In genomic region chr1:151523331-151523730, GRCh38 we compare ENCODE assay signal across 25 cellular contexts. TPM values are rescaled to one million over a fixed set of nuclear protein-coding genes. Genes with fewer than 3 reads are reported as not detected.
A peak's percentile ranks its signal among the peaks of the same experiment; 100 is the strongest.
DNase-seq lines count a peak whose midpoint lies in the region; ATAC-seq, FAIRE-seq and TF ChIP-seq lines count a peak whose summit lies in the region.
"Had no signal": no experiment of that assay in that cellular context is flagged by ENCODE, and none has a peak within 500 bp of the region (broad histone marks: within the 10 kb centered on the region; RNA-seq: fewer than 3 reads in every experiment).

No MANE protein-coding gene starts in this region.

- no TSS peak for BruUV-seq in K562 (replicated peaks; lab: Mats Ljungman, UMichigan)

- H2BK120ac ChIP-seq in H9 (ENCODE audit: low read depth, low read length, poor library complexity, severe bottlenecking) = no peak overlapping the region

- H3K27ac Mint-ChIP-seq in H9 (peak overlapping the region; percentile 52 to 85 (median 55); a peak in 3 of 7 replicates), neural progenitor cell (peak overlapping the region; percentile 57), T-helper 17 cell (no peak overlapping the region)
- H3K27ac Mint-ChIP-seq: CD14-positive monocyte; CD4-positive, alpha-beta T cell had no signal

- no peak for TF ChIP-seq POLR2A in K562 (conservative IDR thresholded peaks at IDR 0.05)

- no peak overlapping the region for H4K91ac ChIP-seq in H9 (ENCODE audit: insufficient read length, low read depth, low read length)

- H3K36me3 Mint-ChIP-seq in H9 (ENCODE audit: insufficient read depth in 1 of 3, low read depth in 3 of 3) (peaks cover 27 to 70% (median 66%) of the 10 kb centered on the region in 3 experiments), neural progenitor cell (peaks cover 9% of the 10 kb centered on the region), T-helper 17 cell (ENCODE audit: low read depth) (peaks cover 2% of the 10 kb centered on the region)
- H3K36me3 Mint-ChIP-seq: CD14-positive monocyte; CD8-positive, alpha-beta memory T cell had no signal

- no peak overlapping the region for H2BK15ac ChIP-seq in H9 (ENCODE audit: low read depth, low read length)

- WGBS in H9 (ENCODE audit: extremely low coverage, insufficient read length, low lambda C conversion rate) = no CpG with 5 or more reads among the region's 5 CpGs
- WGBS in K562 (ENCODE audit: insufficient coverage, low coverage, missing lambda C conversion rate) = 19% methylated on average over 4 of the region's 5 CpGs

- no peak for TF ChIP-seq CTCF in H9 (conservative IDR thresholded peaks at IDR 0.05)
- TF ChIP-seq CTCF in K562 (IDR thresholded peaks at IDR 0.05 in 2 of 3, conservative IDR thresholded peaks at IDR 0.05 in 1 of 3; ENCODE audit: insufficient read depth in 2 of 3, low read depth in 1 of 3, low read length in 3 of 3) = no peak; a peak in 1 of 6 replicates
- no peak for TF ChIP-seq CTCF in neural progenitor cell (IDR thresholded peaks at IDR 0.05)

- H4K8ac ChIP-seq in H9 (replicated peaks; ENCODE audit: insufficient read length, low read depth, low read length) = no peak overlapping the region

- H2BK12ac ChIP-seq in H9 (ENCODE audit: insufficient read length, low read depth, low read length) = no peak overlapping the region

- H3K18ac ChIP-seq in H9 (ENCODE audit: insufficient read length, low read depth, low read length) = no peak overlapping the region

- no peaks in the 10 kb centered on the region for H3K9me3 Mint-ChIP-seq in H9
- H3K9me3 Mint-ChIP-seq in neural progenitor cell = no peaks in the 10 kb centered on the region
- H3K9me3 Mint-ChIP-seq: CD14-positive monocyte; CD4-positive, alpha-beta T cell; CD8-positive, alpha-beta memory T cell had no signal

- no peak overlapping the region for H3K9ac ChIP-seq in H9 (ENCODE audit: extremely low read depth, insufficient read length, low read length)
- H3K9ac ChIP-seq in K562 (ENCODE audit: insufficient read depth in 1 of 2, low read depth in 2 of 2, low read length in 2 of 2) = no peak overlapping the region
- H3K9ac ChIP-seq in neural progenitor cell = no peak overlapping the region
- H3K9ac ChIP-seq: BLaER1 treated with 17β-estradiol and CSF1 and Interleukin-3, amounts not matched to agents 10 nM and 100 nM had no signal

- intact Hi-C loops in K562 (cut with micrococcal nuclease) = loop anchor here (5.0 kb wide), 1 partner anchor 81 kb away; no protein-coding TSS in a partner anchor

- POLR2A ChIA-PET in K562 (lab: Yijun Ruan, JAX) (interaction anchor here (0.6 to 1.2 kb wide), 4 partner anchors 12 to 149 kb away, joined by 3 to 4 read pairs (median 3); no protein-coding TSS in a partner anchor), HEK293T (lab: Yijun Ruan, JAX) (interaction anchor here (0.7 to 1.1 kb wide), 2 partner anchors 18 to 36 kb away, joined by 3 to 4 read pairs; no protein-coding TSS in a partner anchor)

- TF ChIP-seq EP300 in K562 (IDR thresholded peaks at IDR 0.05; ENCODE audit: low read length) = no peak

- H2BK20ac ChIP-seq in H9 (ENCODE audit: low read depth, low read length, poor library complexity, severe bottlenecking) = no peak overlapping the region

- H3K27me3 Mint-ChIP-seq in H9 (ENCODE audit: low read depth) (no peaks in the 10 kb centered on the region), neural progenitor cell (ENCODE audit: insufficient read depth, low read depth) (peaks cover 13% of the 10 kb centered on the region), T-helper 17 cell (no peaks in the 10 kb centered on the region)
- H3K27me3 Mint-ChIP-seq: CD4-positive, alpha-beta T cell had no signal

- H3K4me3 Mint-ChIP-seq in H9 (no peak overlapping the region), neural progenitor cell (no peak overlapping the region), T-helper 17 cell (no peak overlapping the region)
- H3K4me3 Mint-ChIP-seq: CD14-positive monocyte; CD4-positive, alpha-beta T cell; CD8-positive, alpha-beta memory T cell had no signal

- H3K4me2 ChIP-seq in H9 (ENCODE audit: insufficient read depth, insufficient read length, low read length) (no peak overlapping the region), K562 (ENCODE audit: insufficient read depth, low read length) (no peak overlapping the region), neural progenitor cell (no peak overlapping the region)
- H3K4me2 ChIP-seq: A549 had no signal

- CTCF ChIA-PET in K562 (lab: Yijun Ruan, JAX; ENCODE audit: low intra/inter-chr PET ratio) (interaction anchor here (0.7 kb wide), 1 partner anchor 79 kb away, joined by 3 read pairs; no protein-coding TSS in a partner anchor), HEK293T (lab: Yijun Ruan, JAX) (interaction anchor here (0.6 kb wide), 1 partner anchor 28 kb away, joined by 6 read pairs; no protein-coding TSS in a partner anchor)

- in situ Hi-C loops in K562 (cut with MboI) = no loop called here

- H3K9me3 ChIP-seq in H9 (ENCODE audit: control insufficient read depth, low read depth, low read length) = no peaks in the 10 kb centered on the region
- H3K9me3 ChIP-seq in K562 (replicated peaks; ENCODE audit: control insufficient read depth, insufficient read depth, low read depth, low read length) = no peaks in the 10 kb centered on the region
- H3K9me3 ChIP-seq in neural progenitor cell (ENCODE audit: low read depth) = no peaks in the 10 kb centered on the region
- H3K9me3 ChIP-seq in T-helper 17 cell (ENCODE audit: control insufficient read depth, low read length, poor library complexity, severe bottlenecking) = no peaks in the 10 kb centered on the region
- H3K9me3 ChIP-seq: A549; BE2C; BLaER1 treated with 17β-estradiol and CSF1 and Interleukin-3, amounts not matched to agents 10 nM and 100 nM had no signal

- H3K4me1 ChIP-seq in H9 (ENCODE audit: insufficient read depth, low read length) (peaks cover 2% of the 10 kb centered on the region; the same call in 1 of the 2 replicates), K562 (replicated peaks in 1 of 2; ENCODE audit: control insufficient read depth in 2 of 2, insufficient read depth in 2 of 2, low read length in 2 of 2) (no peaks in the 10 kb centered on the region; a peak in 1 of 5 replicates), neural progenitor cell (no peaks in the 10 kb centered on the region)
- H3K4me1 ChIP-seq: A549 had no signal

- H3K27ac ChIP-seq in H9 (ENCODE audit: insufficient read length, low read depth, low read length) (no peak overlapping the region), K562 (ENCODE audit: extremely low read depth, low read depth, low read length) (no peak overlapping the region), neural progenitor cell (no peak overlapping the region)
- H3K27ac ChIP-seq: A549; BLaER1 treated with 17β-estradiol and CSF1 and Interleukin-3, amounts not matched to agents 10 nM and 100 nM had no signal

- TF ChIP-seq RAD21 in K562 (CRISPR knock-in tag; conservative IDR thresholded peaks at IDR 0.05 in 1 of 2, IDR thresholded peaks at IDR 0.05 in 1 of 2) = peak in 1 of 2 experiments; percentile 38; a peak in 2 of 4 replicates

- H2BK5ac ChIP-seq in H9 (ENCODE audit: insufficient read length, low read length) = no peak overlapping the region

- no peak overlapping the region for H4K5ac ChIP-seq in H9 (ENCODE audit: insufficient read length, low read depth, low read length)

- no peak overlapping the region for H3T11ph ChIP-seq in H9 (ENCODE audit: low read length)

- H2AFZ ChIP-seq in H9 (ENCODE audit: low read length) (no peak overlapping the region), K562 (ENCODE audit: low read depth, low read length) (no peak overlapping the region), neural progenitor cell (replicated peaks) (no peak overlapping the region)

- H3K23ac ChIP-seq in H9 (ENCODE audit: insufficient read length, low read depth, low read length) = no peak overlapping the region

- ATAC-seq in K562 = peak; percentile 71
- ATAC-seq in T-helper 17 cell = no peak
- ATAC-seq: A549 had no signal

- H3K56ac ChIP-seq in H9 (ENCODE audit: insufficient read length, low read depth, low read length) = no peak overlapping the region

- no peak overlapping the region for H2AK5ac ChIP-seq in H9 (ENCODE audit: insufficient read length, low read length)

- DNase-seq in H9 = no peak
- no peak for DNase-seq in K562 (ENCODE audit: extremely low read depth in 1 of 4, low spot score in 3 of 4)
- no peak for DNase-seq in neural progenitor cell (ENCODE audit: low spot score)
- DNase-seq in HEK293T (ENCODE audit: extremely low spot score) = no peak
- DNase-seq in SIG-M5 (lab: John Stamatoyannopoulos, UW) = no peak
- DNase-seq in T-helper 17 cell = no peak
- DNase-seq: 8988T; ACHN; AML-193; BE2C; CD4-positive, alpha-beta T cell; CD8-positive, alpha-beta memory T cell; DMS 273 treated with DMSO at 0.1 percent for 48 hours; DMS79; EL; GF-D8; GOT3; HCEC 1CT had no signal

- FAIRE-seq in K562 (lab: Jason Lieb, UNC) = no peak
- FAIRE-seq: A549, D721Med, GM12891, GM18507, H54 had no signal

- H3K4ac ChIP-seq in H9 (ENCODE audit: low read depth, low read length) = no peak overlapping the region

- H4K20me1 ChIP-seq in H9 (ENCODE audit: control insufficient read depth, insufficient read depth, insufficient read length) (no peaks in the 10 kb centered on the region), K562 (replicated peaks; ENCODE audit: control insufficient read depth, insufficient read depth, low read length) (no peaks in the 10 kb centered on the region), neural progenitor cell (ENCODE audit: low read depth) (no peaks in the 10 kb centered on the region)
- H4K20me1 ChIP-seq: BLaER1 treated with 17β-estradiol and CSF1 and Interleukin-3, amounts not matched to agents 10 nM and 100 nM had no signal

- H3K4me3 ChIP-seq in K562 = no peak overlapping the region
- H3K4me3 ChIP-seq in neural progenitor cell = no peak overlapping the region
- H3K4me3 ChIP-seq: A549; BLaER1 treated with 17β-estradiol and CSF1 and Interleukin-3, amounts not matched to agents 10 nM and 100 nM had no signal

- no peaks in the 10 kb centered on the region for H3K27me3 ChIP-seq in H9 (ENCODE audit: insufficient read depth, low read length)
- H3K27me3 ChIP-seq in K562 (ENCODE audit: control insufficient read depth in 2 of 2, insufficient read depth in 2 of 2, low read length in 2 of 2) = peaks cover 29 to 55% of the 10 kb centered on the region in 2 experiments; a peak in 4 of 5 replicates
- H3K27me3 ChIP-seq in neural progenitor cell = no peaks in the 10 kb centered on the region
- H3K27me3 ChIP-seq: BE2C had no signal

- H3K14ac ChIP-seq in H9 (ENCODE audit: insufficient read depth, low read length) = no peak overlapping the region

- no peaks in the 10 kb centered on the region for H3K23me2 ChIP-seq in H9 (ENCODE audit: insufficient read length, low read depth, low read length, poor library complexity, severe bottlenecking)

- H3K4me1 Mint-ChIP-seq in H9 = peaks cover 8 to 14% of the 10 kb centered on the region in 2 experiments
- H3K4me1 Mint-ChIP-seq in neural progenitor cell = no peaks in the 10 kb centered on the region
- H3K4me1 Mint-ChIP-seq in T-helper 17 cell = peaks cover 2% of the 10 kb centered on the region
- H3K4me1 Mint-ChIP-seq: CD14-positive monocyte; CD8-positive, alpha-beta memory T cell had no signal

- H3K79me2 ChIP-seq in H9 (ENCODE audit: insufficient read depth, low read length) (peaks cover 2% of the 10 kb centered on the region; the same call in 1 of the 2 replicates), K562 (ENCODE audit: control insufficient read depth, insufficient read depth, low read length) (no peaks in the 10 kb centered on the region), neural progenitor cell (ENCODE audit: low read depth) (no peaks in the 10 kb centered on the region)

- H3F3A ChIP-seq in neural progenitor cell (ENCODE audit: low read depth) = no peaks in the 10 kb centered on the region

- peaks cover 5% of the 10 kb centered on the region for H3K79me1 ChIP-seq in H9 (ENCODE audit: insufficient read depth, low read depth, low read length, poor library complexity, severe bottlenecking)

- H3K36me3 ChIP-seq in K562 (ENCODE audit: control insufficient read depth, insufficient read depth, low read length) (no peaks in the 10 kb centered on the region), neural progenitor cell (no peaks in the 10 kb centered on the region)
- H3K36me3 ChIP-seq: BE2C had no signal

- H3K9me1 ChIP-seq in K562 (ENCODE audit: control insufficient read depth, insufficient read depth, low read length) = no peaks in the 10 kb centered on the region

RNA-seq across cellular contexts. Expression of gene CGN, which starts 12.1 kb away (rescaled TPM):
- total RNA-seq in H9 (2021) = 29.9 and 30.9 TPM in 2 replicates
- 0.30 and 0.32 TPM in 2 replicates for total RNA-seq in K562 (2011; cell fraction: chromatin; rRNA removed; ENCODE audit: low replicate concordance)
- total RNA-seq in K562 (2011; cell fraction: nucleolus; rRNA removed) = under 0.01 and 0.39 TPM in 2 replicates
- total RNA-seq in K562 (2011; cell fraction: nucleoplasm; rRNA removed) = 0.31 and 0.59 TPM in 2 replicates
- total RNA-seq in K562 (2014; rRNA removed) = 1.4 TPM in 1 of 2 replicates, not detected in the other
- total RNA-seq in K562 (2014; rRNA removed; fragmentation: Illumina TruSeq; extraction: Trizol) = 0.04 and 0.06 TPM in 2 replicates
- 0.07 TPM in 1 of 2 replicates, not detected in the other for total RNA-seq in K562 (2015; rRNA removed; fragmentation: Illumina TruSeq; extraction: Trizol)
- total RNA-seq in K562 (2021) = 0.27 and 0.34 TPM in 2 replicates
- 0.14 and 0.16 TPM in 2 replicates for polyA plus RNA-seq in K562 (2011; rRNA removed)
- polyA plus RNA-seq in K562 (2011; cell fraction: cytosol; rRNA removed) = 0.03 and 0.13 TPM in 2 replicates
- 0.40 and 0.88 TPM in 2 replicates for polyA plus RNA-seq in K562 (2011; cell fraction: nucleus; rRNA removed)
- polyA plus RNA-seq in K562 (2012) = 0.04 and 0.09 TPM in 2 replicates
- 0.03 and 0.19 TPM in 2 replicates for polyA plus RNA-seq in K562 (2014; fragmentation: Illumina TruSeq; extraction: Trizol)
- under 1 TPM in 1 of 2 experiments, not detected in 1; 0.18 TPM for polyA plus RNA-seq in K562 (2014; fragmentation: Nextera tagmentation; extraction: Ambion mirVana)
- 0.09 TPM in 1 of 2 replicates, not detected in the other for polyA plus RNA-seq in K562 (2014; rRNA removed)
- 0.04 TPM in 1 of 2 replicates, not detected in the other for polyA minus RNA-seq in K562 (2011; rRNA and poly(A)+ RNA removed)
- 0.27 TPM in 1 of 2 replicates, not detected in the other for polyA minus RNA-seq in K562 (2011; cell fraction: cytosol; rRNA and poly(A)+ RNA removed)
- 0.11 and 0.13 TPM in 2 replicates for polyA minus RNA-seq in K562 (2011; cell fraction: nucleus; rRNA and poly(A)+ RNA removed)
- total RNA-seq in neural progenitor cell (ENCODE audit: low replicate concordance) = 5.4 and 12.4 TPM in 2 replicates
- under 1 TPM; 0.60 to 0.75 TPM for total RNA-seq in T-helper 17 cell
- polyA plus RNA-seq: CD14-positive monocyte had no signal

RNA-seq across cellular contexts. Expression of gene TUFT1, which starts 16.8 kb away (rescaled TPM):
- total RNA-seq in H9 (2021) = 6.2 and 6.5 TPM in 2 replicates
- total RNA-seq in K562 (2011; cell fraction: chromatin; rRNA removed; ENCODE audit: low replicate concordance) = 3.5 and 4.6 TPM in 2 replicates
- total RNA-seq in K562 (2011; cell fraction: nucleolus; rRNA removed) = 1.7 and 2.0 TPM in 2 replicates
- total RNA-seq in K562 (2011; cell fraction: nucleoplasm; rRNA removed) = 3.4 and 5.6 TPM in 2 replicates
- total RNA-seq in K562 (2014; rRNA removed) = 1.4 and 1.6 TPM in 2 replicates
- total RNA-seq in K562 (2014; rRNA removed; fragmentation: Illumina TruSeq; extraction: Trizol) = 1.2 and 1.6 TPM in 2 replicates
- total RNA-seq in K562 (2015; rRNA removed; fragmentation: Illumina TruSeq; extraction: Trizol) = 0.54 and 0.68 TPM in 2 replicates
- total RNA-seq in K562 (2021) = 1.4 and 2.0 TPM in 2 replicates
- polyA plus RNA-seq in K562 (2011; rRNA removed) = 1.5 and 2.4 TPM in 2 replicates
- 1.1 and 2.3 TPM in 2 replicates for polyA plus RNA-seq in K562 (2011; cell fraction: cytosol; rRNA removed)
- 1.2 and 1.7 TPM in 2 replicates for polyA plus RNA-seq in K562 (2011; cell fraction: nucleus; rRNA removed)
- 1.4 and 2.7 TPM in 2 replicates for polyA plus RNA-seq in K562 (2012)
- 1.9 and 2.2 TPM in 2 replicates for polyA plus RNA-seq in K562 (2014; fragmentation: Illumina TruSeq; extraction: Trizol)
- 1 to 10 TPM; 1.7 to 2.0 TPM for polyA plus RNA-seq in K562 (2014; fragmentation: Nextera tagmentation; extraction: Ambion mirVana)
- 1.7 TPM in 2 replicates for polyA plus RNA-seq in K562 (2014; rRNA removed)
- polyA minus RNA-seq in K562 (2011; rRNA and poly(A)+ RNA removed) = 2.3 and 2.7 TPM in 2 replicates
- 1.0 and 1.8 TPM in 2 replicates for polyA minus RNA-seq in K562 (2011; cell fraction: cytosol; rRNA and poly(A)+ RNA removed)
- 0.40 and 1.1 TPM in 2 replicates for polyA minus RNA-seq in K562 (2011; cell fraction: nucleus; rRNA and poly(A)+ RNA removed)
- total RNA-seq in neural progenitor cell (ENCODE audit: low replicate concordance) = 9.3 and 10.0 TPM in 2 replicates
- total RNA-seq in T-helper 17 cell = 10 to 100 TPM; 11.4 to 18.2 TPM
